Comparison of ENCODE assay signal across 9 cellular contexts in genomic region chr19:47130120-47130588, GRCh38. TPM values are rescaled to one million over a fixed set of nuclear protein-coding genes. Genes with fewer than 3 reads are reported as not detected.
DNase-seq lines count a peak whose midpoint lies in the region; ATAC-seq, FAIRE-seq and TF ChIP-seq lines count a peak whose summit lies in the region.
"Had no signal": no experiment of that assay in that cellular context is flagged by ENCODE, and none has a peak within 500 bp of the region (broad histone marks: within the 10 kb centered on the region; RNA-seq: fewer than 3 reads in every experiment).

No MANE protein-coding gene starts in this region.

- H3K4me2 ChIP-seq in GM12878 (ENCODE audit: control insufficient read depth, insufficient read depth): peak overlapping the region; percentile 26

- TF ChIP-seq CTCF in GM12878 (IDR thresholded peaks at IDR 0.05 in 2 of 3, conservative IDR thresholded peaks at IDR 0.05 in 1 of 3; ENCODE audit: control insufficient read depth in 2 of 3, extremely low read depth in 1 of 3, insufficient read depth in 1 of 3, low read depth in 3 of 3, low read length in 3 of 3) (no peak), transverse colon (IDR thresholded peaks at IDR 0.05) (no peak)

- peak overlapping the region; percentile 99 for H3K27ac Mint-ChIP-seq in activated naive CD4-positive, alpha-beta T cell treated with anti-CD3 and anti-CD28 coated beads, Interleukin-2, amount 50 U/mL, for 24 hours

- RAD21 ChIA-PET in GM12878 (lab: Charles Lee; ENCODE audit: unreplicated experiment): interaction anchor here (0.6 to 2.5 kb wide), 2 partner anchors 13 to 113 kb away, joined by 3 to 26 read pairs; no protein-coding TSS in a partner anchor

- TF ChIP-seq POLR2A in GM12878 (IDR thresholded peaks at IDR 0.05; ENCODE audit: low read depth, low read length) (no peak), transverse colon (IDR thresholded peaks at IDR 0.05) (no peak)

- peak overlapping the region; percentile 96 for H3K4me3 Mint-ChIP-seq in activated naive CD4-positive, alpha-beta T cell treated with anti-CD3 and anti-CD28 coated beads, Interleukin-2, amount 50 U/mL, for 24 hours

- peaks cover 54% of the 10 kb centered on the region for H3K4me1 Mint-ChIP-seq in activated naive CD4-positive, alpha-beta T cell treated with anti-CD3 and anti-CD28 coated beads, Interleukin-2, amount 50 U/mL, for 24 hours

- H3K9ac ChIP-seq in GM12878 (ENCODE audit: control insufficient read depth, insufficient read depth, low read length) (no peak overlapping the region), mucosa of rectum (ENCODE audit: low read depth in 1 of 2, low read length in 2 of 2) (no peak overlapping the region)

- no peak for FAIRE-seq in GM12878 (lab: Jason Lieb, UNC)

- CTCF ChIA-PET in GM12878 (lab: Yijun Ruan, JAX): interaction anchor here (2.8 to 5.2 kb wide), 4 partner anchors 49 to 117 kb away, joined by 15 to 77 read pairs (median 28); no protein-coding TSS in a partner anchor

- peaks cover 18% of the 10 kb centered on the region for H3K36me3 Mint-ChIP-seq in activated naive CD4-positive, alpha-beta T cell treated with anti-CD3 and anti-CD28 coated beads, Interleukin-2, amount 50 U/mL, for 24 hours

- no peaks in the 10 kb centered on the region for H3K27me3 Mint-ChIP-seq in activated naive CD4-positive, alpha-beta T cell treated with anti-CD3 and anti-CD28 coated beads, Interleukin-2, amount 50 U/mL, for 24 hours

- H3K36me3 ChIP-seq in GM12878 (ENCODE audit: control insufficient read depth in 2 of 2, insufficient read depth in 2 of 2, low read length in 1 of 2) (no peaks in the 10 kb centered on the region; a peak in 1 of 4 replicates), mucosa of rectum (ENCODE audit: control insufficient read depth in 2 of 2, insufficient read depth in 2 of 2, low read length in 2 of 2) (peaks cover 0 to 3% of the 10 kb centered on the region in 2 donors), transverse colon (no peaks in the 10 kb centered on the region)
- H3K36me3 ChIP-seq: cardiac muscle cell had no signal

- no TSS peak for BruUV-seq in GM12878 (replicated peaks; lab: Mats Ljungman, UMichigan)

- H3K27me3 ChIP-seq in GM12878 (replicated peaks in 1 of 2; ENCODE audit: control insufficient read depth in 2 of 2, insufficient read depth in 2 of 2, low read length in 1 of 2) (no peaks in the 10 kb centered on the region), mucosa of rectum (ENCODE audit: control insufficient read depth in 2 of 2, insufficient read depth in 2 of 2, low read length in 2 of 2) (no peaks in the 10 kb centered on the region), transverse colon (no peaks in the 10 kb centered on the region)
- H3K27me3 ChIP-seq: cardiac muscle cell had no signal

- in situ Hi-C loops in GM12878 (cut with MboI) (no loop called here), transverse colon (cut with MboI; ENCODE audit: low pct_ligation_motif_present in 1 of 4, low pct_unique_long_range_greater_than_20kb in 1 of 4, low sequenced_read_pairs in 3 of 4) (no loop called here)

- TF ChIP-seq EP300 in GM12878 (IDR thresholded peaks at IDR 0.05; ENCODE audit: borderline replicate concordance in 1 of 2, control insufficient read depth in 1 of 2, low read depth in 2 of 2, low read length in 2 of 2) (no peak), transverse colon (IDR thresholded peaks at IDR 0.05; ENCODE audit: low read depth) (no peak)

- 86% methylated on average over 8 of the region's 8 CpGs for WGBS in GM12878 (ENCODE audit: insufficient coverage, insufficient replicate concordance, low lambda C conversion rate, missing lambda C conversion rate)
- WGBS in transverse colon (ENCODE audit: low coverage in 1 of 2), 2 donors: 48 to 61% methylated on average over 7 to 8 of the region's 8 CpGs

- no peak for DNase-seq in activated naive CD4-positive, alpha-beta T cell (lab: John Stamatoyannopoulos, UW)
- DNase-seq in GM12878 (ENCODE audit: low read depth, low spot score) (no peak), transverse colon (no peak), SHP77 treated with DMSO at 0.1 percent for 48 hours (lab: John Stamatoyannopoulos, UW) (no peak), foreskin melanocyte (no peak)
- no peak for DNase-seq in activated CD8-positive, alpha-beta memory T cell treated with anti-CD3 and anti-CD28 coated beads for 24 hours

- no peak for ATAC-seq in GM12878

- no peaks in the 10 kb centered on the region; the same call in 1 of the 2 replicates for H3K4me1 ChIP-seq in GM12878 (ENCODE audit: control insufficient read depth, insufficient read depth, low read length)
- peaks cover 3 to 7% of the 10 kb centered on the region in 2 donors for H3K4me1 ChIP-seq in mucosa of rectum (ENCODE audit: control insufficient read depth in 2 of 2, insufficient read depth in 2 of 2, low read length in 2 of 2)
- peaks cover 0 to 30% (median 16%) of the 10 kb centered on the region in 4 donors for H3K4me1 ChIP-seq in transverse colon

- no peaks in the 10 kb centered on the region for H4K20me1 ChIP-seq in GM12878 (ENCODE audit: control insufficient read depth, insufficient read depth)

- H3K9me3 ChIP-seq in GM12878 (replicated peaks; ENCODE audit: control insufficient read depth, insufficient read depth, low read length) (peaks cover 3% of the 10 kb centered on the region; the same call in 1 of the 3 replicates), mucosa of rectum (ENCODE audit: control insufficient read depth in 2 of 2, low read length in 2 of 2) (no peaks in the 10 kb centered on the region), transverse colon (no peaks in the 10 kb centered on the region)

- H3K4me3 ChIP-seq in GM12878 (no peak overlapping the region), mucosa of rectum (ENCODE audit: low read length in 2 of 2) (peak overlapping the region; percentile 87 to 93), transverse colon (peak overlapping the region in 3 of 4 donors; percentile 68 to 88 (median 86))

- SMC1A ChIA-PET in GM12878 (lab: Charles Lee; ENCODE audit: uncharacterized antibody, unreplicated experiment): interaction anchor here (1.0 to 3.4 kb wide), 4 partner anchors 17 to 117 kb away, joined by 3 to 26 read pairs (median 16); partner anchors contain the start of gene ZC3H4

- no peak overlapping the region for H3K27ac ChIP-seq in GM12878 (ENCODE audit: control insufficient read depth, insufficient read depth)
- no peak overlapping the region for H3K27ac ChIP-seq in mucosa of rectum (ENCODE audit: low read depth in 2 of 2, low read length in 2 of 2)
- H3K27ac ChIP-seq in transverse colon: peak overlapping the region; percentile 89 to 97 (median 90)

- no peaks in the 10 kb centered on the region for H3K9me3 Mint-ChIP-seq in activated naive CD4-positive, alpha-beta T cell treated with anti-CD3 and anti-CD28 coated beads, Interleukin-2, amount 50 U/mL, for 24 hours

- intact Hi-C loops in GM12878 (cut with micrococcal nuclease; ENCODE audit: unreplicated experiment): loop anchor here (1.0 kb wide), 1 partner anchor 114 kb away; no protein-coding TSS in a partner anchor
- intact Hi-C loops in transverse colon (cut with DNase I; ENCODE audit: low total_unique reads): no loop called here

- POLR2A ChIA-PET in GM12878 (lab: Charles Lee): interaction anchor here (0.6 to 4.4 kb wide), 3 partner anchors 17 to 60 kb away, joined by 3 to 45 read pairs (median 3); partner anchors contain the start of gene ZC3H4

- H2AFZ ChIP-seq in GM12878 (ENCODE audit: control insufficient read depth, low read depth, low read length): peak overlapping the region; percentile 77

- peaks cover 43% of the 10 kb centered on the region for H3K79me2 ChIP-seq in GM12878 (ENCODE audit: control insufficient read depth, insufficient read depth, low read length)

- TF ChIP-seq RAD21 in GM12878 (IDR thresholded peaks at IDR 0.05; ENCODE audit: insufficient read depth, low read depth, low read length): no peak

TF ChIP-seq in GM12878, 131 proteins besides CTCF, POLR2A, EP300 and RAD21 (continues in another document):
- TF ChIP-seq TCF12 (IDR thresholded peaks at IDR 0.05; ENCODE audit: low read depth, low read length): no peak
- TF ChIP-seq RBBP5 (conservative IDR thresholded peaks at IDR 0.05): no peak
- TF ChIP-seq SREBF2 (IDR thresholded peaks at IDR 0.05; ENCODE audit: low read length): no peak

RNA-seq across cellular contexts. Expression of gene SAE1, which starts 0.5 kb away (rescaled TPM):
- total RNA-seq in GM12878 (2013; cell fraction: nucleolus; rRNA removed): 53.9 and 56.9 TPM in 2 replicates
- total RNA-seq in GM12878 (2014; rRNA removed) (136 and 148 TPM in 2 replicates), GM12878 (2014; rRNA removed; fragmentation: Illumina TruSeq; extraction: Trizol) (141 and 150 TPM in 2 replicates), GM12878 (2021) (143 and 146 TPM in 2 replicates), transverse colon (10 to 100 TPM; 27.3 to 85.4 (median 51.8) TPM)
- 73.1 TPM for polyA plus RNA-seq in GM12878 (2011; ENCODE audit: low read depth)
- polyA plus RNA-seq in GM12878 (2011; rRNA removed) (136 and 184 TPM in 2 replicates), GM12878 (2014; fragmentation: Illumina TruSeq; extraction: Trizol) (191 and 244 TPM in 2 replicates), GM12878 (2014; fragmentation: Nextera tagmentation; extraction: Ambion mirVana) (10 to 100 TPM; 62.0 to 90.0 TPM), GM12878 (2014; rRNA removed) (167 and 180 TPM in 2 replicates), GM12878 (2016; fragmentation: Nextera tagmentation; extraction: Ambion mirVana) (100 to 1,000 TPM; 230 to 246 TPM)
- polyA plus RNA-seq in GM12878 (2011; cell fraction: cytosol; rRNA removed): 131 and 137 TPM in 2 replicates
- polyA plus RNA-seq in GM12878 (2011; cell fraction: nucleus; rRNA removed): 56.9 and 73.1 TPM in 2 replicates
- 81.5 and 82.4 TPM in 2 replicates for polyA plus RNA-seq in GM12878 (2012)
- 63.4 and 92.7 TPM in 2 replicates for polyA minus RNA-seq in GM12878 (2011; rRNA and poly(A)+ RNA removed)
- 24.5 and 33.5 TPM in 2 replicates for polyA minus RNA-seq in GM12878 (2011; cell fraction: cytosol; rRNA and poly(A)+ RNA removed)
- polyA minus RNA-seq in GM12878 (2011; cell fraction: nucleus; rRNA and poly(A)+ RNA removed): 8.8 and 14.9 TPM in 2 replicates

RNA-seq across cellular contexts. Expression of gene ZC3H4, which starts 16.6 kb away (rescaled TPM):
- total RNA-seq in GM12878 (2013; cell fraction: nucleolus; rRNA removed): 24.4 and 25.1 TPM in 2 replicates
- total RNA-seq in GM12878 (2014; rRNA removed) (16.3 and 19.0 TPM in 2 replicates), GM12878 (2014; rRNA removed; fragmentation: Illumina TruSeq; extraction: Trizol) (16.8 and 17.2 TPM in 2 replicates), GM12878 (2021) (78.1 and 86.3 TPM in 2 replicates), transverse colon (10 to 100 TPM; 25.4 to 32.2 (median 28.0) TPM)
- 12.3 TPM for polyA plus RNA-seq in GM12878 (2011; ENCODE audit: low read depth)
- polyA plus RNA-seq in GM12878 (2011; rRNA removed) (5.1 TPM in 2 replicates), GM12878 (2014; fragmentation: Illumina TruSeq; extraction: Trizol) (29.8 and 38.8 TPM in 2 replicates), GM12878 (2014; fragmentation: Nextera tagmentation; extraction: Ambion mirVana) (1 to 10 TPM; 5.8 to 9.3 TPM), GM12878 (2014; rRNA removed) (18.4 and 23.0 TPM in 2 replicates), GM12878 (2016; fragmentation: Nextera tagmentation; extraction: Ambion mirVana) (10 to 100 TPM; 12.9 to 13.8 TPM)
- polyA plus RNA-seq in GM12878 (2011; cell fraction: cytosol; rRNA removed): 3.9 and 4.1 TPM in 2 replicates
- 14.1 and 21.0 TPM in 2 replicates for polyA plus RNA-seq in GM12878 (2011; cell fraction: nucleus; rRNA removed)
- polyA plus RNA-seq in GM12878 (2012): 18.5 and 26.0 TPM in 2 replicates
- polyA minus RNA-seq in GM12878 (2011; rRNA and poly(A)+ RNA removed): 9.9 and 12.6 TPM in 2 replicates
- 10.0 and 13.8 TPM in 2 replicates for polyA minus RNA-seq in GM12878 (2011; cell fraction: cytosol; rRNA and poly(A)+ RNA removed)
- 5.4 and 9.7 TPM in 2 replicates for polyA minus RNA-seq in GM12878 (2011; cell fraction: nucleus; rRNA and poly(A)+ RNA removed)

Comparison
In these comparisons a context has a peak if more than half of its experiments do, and no peak if none do; other contexts are left out.
1. H3K27ac ChIP-seq: peak in transverse colon (4 of 4); none in GM12878 (single experiment) and mucosa of rectum (0 of 2).